Comparison of ENCODE assay signal across 8 cellular contexts in genomic region chr9:125759812-125760134, GRCh38. TPM values are rescaled to one million over a fixed set of nuclear protein-coding genes. Genes with fewer than 3 reads are reported as not detected.
A peak's percentile ranks its signal among the peaks of the same experiment; 100 is the strongest.
DNase-seq lines count a peak whose midpoint lies in the region; ATAC-seq and TF ChIP-seq lines count a peak whose summit lies in the region.

No MANE protein-coding gene starts in this region.

- H3K4me1 ChIP-seq in DOHH2 (ENCODE audit: control insufficient read depth, low read length) = peaks cover 59% of the 10 kb centered on the region
- no peaks in the 10 kb centered on the region for H3K4me1 ChIP-seq in naive thymus-derived CD4-positive, alpha-beta T cell (ENCODE audit: control insufficient read depth in 2 of 2, insufficient read depth in 2 of 2, low read length in 2 of 2)

- POLR2A ChIA-PET in naive thymus-derived CD4-positive, alpha-beta T cell (lab: Charles Lee) = interaction anchor here (1.1 kb wide), 4 partner anchors 9 to 61 kb away, joined by 3 to 5 read pairs (median 4); partner anchors contain the start of gene MAPKAP1

- intact Hi-C loops in naive thymus-derived CD4-positive, alpha-beta T cell (cut with micrococcal nuclease) = no loop called here

- ATAC-seq in naive thymus-derived CD4-positive, alpha-beta T cell = peak; percentile 47

- H3K4me1 Mint-ChIP-seq in naive thymus-derived CD4-positive, alpha-beta T cell = peaks cover 0 to 65% (median 27%) of the 10 kb centered on the region in 7 donors

- H3K27ac Mint-ChIP-seq in naive thymus-derived CD4-positive, alpha-beta T cell = peak overlapping the region in 3 of 9 donors; percentile 26 to 85 (median 52)

- TF ChIP-seq CTCF in DOHH2 (IDR thresholded peaks at IDR 0.05; ENCODE audit: low read depth, low read length, poor library complexity, severe bottlenecking) (no peak), coronary artery (IDR thresholded peaks at IDR 0.05) (no peak)

- H3K27me3 Mint-ChIP-seq in naive thymus-derived CD4-positive, alpha-beta T cell = no peaks in the 10 kb centered on the region

- DNase-seq in NCI-H146 (lab: John Stamatoyannopoulos, UW) (peak; percentile 23), coronary artery (ENCODE audit: low spot score) (no peak), activated gamma-delta T cell treated with Interleukin-2 at 50 U/mL for 16 hours (no peak), SK-N-DZ (ENCODE audit: low spot score) (no peak), ecto neural progenitor cell (ENCODE audit: low spot score) (no peak), SIG-M5 (lab: John Stamatoyannopoulos, UW) (no peak)
- no peak for DNase-seq in naive thymus-derived CD4-positive, alpha-beta T cell

- H3K9me2 ChIP-seq in DOHH2 (replicated peaks; ENCODE audit: control insufficient read depth, low read length) = no peaks in the 10 kb centered on the region

- H3K36me3 ChIP-seq in DOHH2 (ENCODE audit: control insufficient read depth, low read length) = peaks cover 7% of the 10 kb centered on the region
- no peaks in the 10 kb centered on the region for H3K36me3 ChIP-seq in naive thymus-derived CD4-positive, alpha-beta T cell (ENCODE audit: control insufficient read depth in 2 of 3, insufficient read depth in 3 of 3, low read length in 3 of 3)

- H3K27ac ChIP-seq in DOHH2 (ENCODE audit: low read depth, low read length) (peak overlapping the region; percentile 39), coronary artery (no peak overlapping the region)
- H3K27ac ChIP-seq in naive thymus-derived CD4-positive, alpha-beta T cell (ENCODE audit: low read depth, low read length) = no peak overlapping the region

- peaks cover 46% of the 10 kb centered on the region for H3K79me2 ChIP-seq in DOHH2 (ENCODE audit: control insufficient read depth, low read length)

- CTCF ChIA-PET in naive thymus-derived CD4-positive, alpha-beta T cell (lab: Charles Lee) = interaction anchor here (0.7 kb wide), 1 partner anchor 10 kb away, joined by 3 read pairs; no protein-coding TSS in a partner anchor

- no peaks in the 10 kb centered on the region for H3K9me3 ChIP-seq in DOHH2 (ENCODE audit: control insufficient read depth, insufficient read depth, low read length)
- no peaks in the 10 kb centered on the region for H3K9me3 ChIP-seq in naive thymus-derived CD4-positive, alpha-beta T cell (ENCODE audit: control insufficient read depth in 2 of 3, low read length in 3 of 3)

- H3K4me2 ChIP-seq in DOHH2 (ENCODE audit: low read length) = peak overlapping the region; percentile 70

- H3F3A ChIP-seq in DOHH2 (ENCODE audit: control insufficient read depth, insufficient read depth) = peaks cover 19% of the 10 kb centered on the region

- H4K20me1 ChIP-seq in DOHH2 (ENCODE audit: control insufficient read depth, insufficient read depth, low read depth, low read length) = no peaks in the 10 kb centered on the region

- peak overlapping the region; percentile 15 to 85 (median 74) for H3K4me3 Mint-ChIP-seq in naive thymus-derived CD4-positive, alpha-beta T cell

- H3K27me3 ChIP-seq in DOHH2 (ENCODE audit: control insufficient read depth, low read length) = no peaks in the 10 kb centered on the region
- H3K27me3 ChIP-seq in naive thymus-derived CD4-positive, alpha-beta T cell (ENCODE audit: control insufficient read depth in 2 of 2, insufficient read depth in 2 of 2, low read length in 2 of 2) = no peaks in the 10 kb centered on the region

- H3K4me3 ChIP-seq in DOHH2 (ENCODE audit: low read length) = peak overlapping the region; percentile 64
- peak overlapping the region; percentile 55 for H3K4me3 ChIP-seq in coronary artery
- H3K4me3 ChIP-seq in naive thymus-derived CD4-positive, alpha-beta T cell (ENCODE audit: low read length) = no peak overlapping the region

- H3K36me3 Mint-ChIP-seq in naive thymus-derived CD4-positive, alpha-beta T cell = no peaks in the 10 kb centered on the region

- no peaks in the 10 kb centered on the region for H3K9me3 Mint-ChIP-seq in naive thymus-derived CD4-positive, alpha-beta T cell

RNA-seq across cellular contexts. Expression of gene PBX3, which starts 12.6 kb away (rescaled TPM):
- total RNA-seq in naive thymus-derived CD4-positive, alpha-beta T cell = 10 to 100 TPM; 15.6 to 38.1 (median 22.0) TPM
- 1 to 10 TPM; 3.6 to 6.1 TPM for polyA plus RNA-seq in naive thymus-derived CD4-positive, alpha-beta T cell
- 51.4 and 62.6 TPM in 2 replicates for polyA plus RNA-seq in SK-N-DZ (2014; cell fraction: cytosol; rRNA removed)
- 33.8 and 57.4 TPM in 2 replicates for polyA plus RNA-seq in SK-N-DZ (2014; cell fraction: nucleus; rRNA removed)

RNA-seq across cellular contexts. Expression of gene MAPKAP1, which starts 52.8 kb away (rescaled TPM):
- total RNA-seq in naive thymus-derived CD4-positive, alpha-beta T cell = 10 to 100 TPM; 41.3 to 63.8 (median 55.8) TPM
- 10 to 100 TPM; 52.5 to 73.6 TPM for polyA plus RNA-seq in naive thymus-derived CD4-positive, alpha-beta T cell
- 56.8 and 57.7 TPM in 2 replicates for polyA plus RNA-seq in SK-N-DZ (2014; cell fraction: cytosol; rRNA removed)
- polyA plus RNA-seq in SK-N-DZ (2014; cell fraction: nucleus; rRNA removed) = 37.1 and 55.5 TPM in 2 replicates
